27 cellular contexts compared by ENCODE assay signal in the genomic region with DNA sequence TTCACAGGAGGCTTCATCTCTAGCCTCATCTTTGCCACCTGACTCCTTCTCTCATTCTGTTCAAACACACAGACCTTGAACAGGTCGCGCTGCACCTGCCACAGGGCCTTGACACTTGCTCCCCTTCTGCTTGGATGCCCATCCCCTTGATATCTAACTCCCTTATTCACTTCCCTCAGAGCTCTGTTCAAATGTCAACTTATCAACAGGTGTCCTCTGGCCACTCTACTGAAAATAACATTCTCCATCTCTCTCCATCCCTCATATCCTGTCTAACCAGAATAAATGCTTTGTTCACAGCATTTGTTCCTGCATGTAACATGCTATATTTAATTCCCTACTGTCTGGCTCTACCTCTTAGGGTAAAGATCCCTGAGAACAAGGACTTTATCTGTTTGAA.
DNase-seq lines count a peak whose midpoint lies in the region; ATAC-seq, FAIRE-seq and TF ChIP-seq lines count a peak whose summit lies in the region.
"Had no signal": no experiment of that assay in that cellular context is flagged by ENCODE, and none has a peak within 500 bp of the region (broad histone marks: within the 10 kb centered on the region; RNA-seq: fewer than 3 reads in every experiment).

No MANE protein-coding gene starts in this region.

- TF ChIP-seq CTCF in endodermal cell (conservative IDR thresholded peaks at IDR 0.05) (no peak), left lung (IDR thresholded peaks at IDR 0.05) (no peak)

- no peak overlapping the region for H3K4me3 Mint-ChIP-seq in endodermal cell
- H3K4me3 Mint-ChIP-seq: CD14-positive monocyte; CD4-positive, alpha-beta memory T cell; CD4-positive, CD25-positive, alpha-beta regulatory T cell; CD8-positive, alpha-beta memory T cell had no signal

- H3K4me1 ChIP-seq in Karpas-422 (ENCODE audit: low read length) (peaks cover 16% of the 10 kb centered on the region), endodermal cell (ENCODE audit: control insufficient read depth, insufficient read depth, low read length) (no peaks in the 10 kb centered on the region), left lung (no peaks in the 10 kb centered on the region)
- H3K4me1 ChIP-seq: BE2C, BLaER1 had no signal

- H3K36me3 ChIP-seq in Karpas-422 (ENCODE audit: insufficient read depth, low read length) (no peaks in the 10 kb centered on the region), endodermal cell (ENCODE audit: control insufficient read depth, insufficient read depth, low read length) (no peaks in the 10 kb centered on the region), left lung (no peaks in the 10 kb centered on the region)
- H3K36me3 ChIP-seq: BE2C, BLaER1 had no signal

- no peaks in the 10 kb centered on the region for H3K79me2 ChIP-seq in Karpas-422 (ENCODE audit: low read length)

- H3K9me3 ChIP-seq in Karpas-422 (ENCODE audit: low read length): no peaks in the 10 kb centered on the region
- no peaks in the 10 kb centered on the region for H3K9me3 ChIP-seq in endodermal cell (ENCODE audit: control insufficient read depth, low read length)
- no peaks in the 10 kb centered on the region for H3K9me3 ChIP-seq in left lung
- H3K9me3 ChIP-seq: BE2C, BLaER1 had no signal

- H3K4me3 ChIP-seq in Karpas-422 (ENCODE audit: low read length): no peak overlapping the region
- no peak overlapping the region for H3K4me3 ChIP-seq in endodermal cell (ENCODE audit: low read length)
- no peak overlapping the region for H3K4me3 ChIP-seq in left lung
- H3K4me3 ChIP-seq: BLaER1 had no signal

- no peaks in the 10 kb centered on the region for H3K9me3 Mint-ChIP-seq in endodermal cell
- H3K9me3 Mint-ChIP-seq: CD4-positive, alpha-beta memory T cell; CD4-positive, CD25-positive, alpha-beta regulatory T cell; CD8-positive, alpha-beta memory T cell had no signal

- DNase-seq in NCI-H748 (lab: John Stamatoyannopoulos, UW; ENCODE audit: unreplicated experiment) (peak; percentile 2), NCI-H748 treated with DMSO at 0.1 percent for 48 hours (lab: John Stamatoyannopoulos, UW) (no peak), Karpas-422 (no peak), endodermal cell (peak; percentile 25), urothelium cell line (ENCODE audit: low spot score) (no peak), RPMI8226 (no peak), left lung (no peak), NCI-H146 treated with DMSO at 0.1 percent for 48 hours (lab: John Stamatoyannopoulos, UW; ENCODE audit: unreplicated experiment) (no peak)
- DNase-seq: 8988T; ACHN; BE2C; C1 segment of cervical spinal cord; CD4-positive, alpha-beta memory T cell; CD4-positive, CD25-positive, alpha-beta regulatory T cell; CD8-positive, alpha-beta memory T cell; COR-L47; DMS 273 treated with DMSO at 0.1 percent for 48 hours; DMS153; DMS79; DND-41; GF-D8 had no signal

- intact Hi-C loops in left lung (cut with DNase I): no loop called here

- H4K20me1 ChIP-seq in Karpas-422 (ENCODE audit: insufficient read depth, low read depth, low read length): no peaks in the 10 kb centered on the region
- H4K20me1 ChIP-seq: BLaER1 had no signal

- H2AFZ ChIP-seq in Karpas-422 (ENCODE audit: low read length): no peak overlapping the region

- H3K4me1 Mint-ChIP-seq in endodermal cell: peaks cover 4% of the 10 kb centered on the region
- H3K4me1 Mint-ChIP-seq: CD14-positive monocyte; CD4-positive, alpha-beta memory T cell; CD4-positive, CD25-positive, alpha-beta regulatory T cell; CD8-positive, alpha-beta memory T cell had no signal

- 96 to 100% methylated on average over 2 of the region's 2 CpGs for WGBS in endodermal cell (ENCODE audit: insufficient coverage in 1 of 2, insufficient read length in 1 of 2), 2 experiments

- no peak overlapping the region for H3K9ac ChIP-seq in Karpas-422 (ENCODE audit: low read length)
- no peak overlapping the region for H3K9ac ChIP-seq in endodermal cell (ENCODE audit: extremely low read depth, low read length, poor library complexity, severe bottlenecking)
- H3K9ac ChIP-seq: BLaER1 had no signal

- no peaks in the 10 kb centered on the region for H3K36me3 Mint-ChIP-seq in endodermal cell (ENCODE audit: low read depth)
- H3K36me3 Mint-ChIP-seq: CD14-positive monocyte; CD4-positive, alpha-beta memory T cell; CD4-positive, CD25-positive, alpha-beta regulatory T cell; CD8-positive, alpha-beta memory T cell had no signal

- peak; percentile 30 for FAIRE-seq in urothelium cell line (lab: Jason Lieb, UNC)
- FAIRE-seq: A204.1, G401.6, GM12891, GM19239 had no signal

- H3K4me2 ChIP-seq in Karpas-422 (ENCODE audit: low read depth, low read length, poor library complexity, severe bottlenecking): peak overlapping the region; percentile 49
- H3K4me2 ChIP-seq: BLaER1 had no signal

- H3K27me3 ChIP-seq in Karpas-422 (ENCODE audit: low read length) (no peaks in the 10 kb centered on the region), endodermal cell (ENCODE audit: control insufficient read depth, insufficient read depth, low read length, poor library complexity, severe bottlenecking) (no peaks in the 10 kb centered on the region), left lung (peaks cover 0 to 3% of the 10 kb centered on the region in 2 donors)
- H3K27me3 ChIP-seq: BE2C, BLaER1 had no signal

- ATAC-seq in left lung: no peak

- H3K27me3 Mint-ChIP-seq in endodermal cell (ENCODE audit: insufficient read depth): peaks cover 2% of the 10 kb centered on the region

- H3K27ac ChIP-seq in Karpas-422 (ENCODE audit: low read length) (no peak overlapping the region), endodermal cell (ENCODE audit: low read depth, low read length) (no peak overlapping the region), left lung (no peak overlapping the region)
- H3K27ac ChIP-seq: BLaER1 had no signal

- H3K27ac Mint-ChIP-seq in endodermal cell: no peak overlapping the region
- H3K27ac Mint-ChIP-seq: CD14-positive monocyte; CD4-positive, alpha-beta memory T cell; CD4-positive, CD25-positive, alpha-beta regulatory T cell; CD8-positive, alpha-beta memory T cell had no signal

- no peaks in the 10 kb centered on the region for H3K9me2 ChIP-seq in Karpas-422 (replicated peaks; ENCODE audit: insufficient read depth, low read length)

Comparison
In these comparisons a context has a peak if more than half of its experiments do, and no peak if none do; other contexts are left out.
1. DNase-seq: peak in NCI-H748 (single experiment) and endodermal cell (single experiment); none in NCI-H748 treated with DMSO at 0.1 percent for 48 hours (single experiment), Karpas-422 (single experiment), urothelium cell line (single experiment), RPMI8226 (single experiment), left lung (0 of 2) and NCI-H146 treated with DMSO at 0.1 percent for 48 hours (single experiment).